In genomic region chr3:15796771-15797599, GRCh38 we compare ENCODE assay signal across 8 cellular contexts. TPM values are rescaled to one million over a fixed set of nuclear protein-coding genes. Genes with fewer than 3 reads are reported as not detected.
DNase-seq lines count a peak whose midpoint lies in the region; ATAC-seq and TF ChIP-seq lines count a peak whose summit lies in the region.

No MANE protein-coding gene starts in this region.

- peak overlapping the region; percentile 48 to 73 (median 66) for H3K4me3 Mint-ChIP-seq in CD4-positive, CD25-positive, alpha-beta regulatory T cell

- under 1% methylated on average over 5 of the region's 5 CpGs for WGBS in SK-N-SH (ENCODE audit: low lambda C conversion rate)
- 32 to 42% methylated on average over 4 to 5 of the region's 5 CpGs for WGBS in ectodermal cell, 2 experiments

- peak overlapping the region; percentile 55 to 82 (median 67) for H3K27ac Mint-ChIP-seq in CD4-positive, CD25-positive, alpha-beta regulatory T cell

- H3K9ac ChIP-seq in SK-N-SH = peak overlapping the region; percentile 99

- TF ChIP-seq CTCF in SK-N-SH (IDR thresholded peaks at IDR 0.05) = no peak
- TF ChIP-seq CTCF in tibial artery (IDR thresholded peaks at IDR 0.05) = no peak

- H3F3A ChIP-seq in SK-N-SH (replicated peaks; ENCODE audit: insufficient read depth) = peaks cover 35% of the 10 kb centered on the region

- intact Hi-C loops in tibial artery (cut with DNase I; ENCODE audit: low total_unique reads) = no loop called here

- H4K20me1 ChIP-seq in SK-N-SH (ENCODE audit: insufficient read depth) = peaks cover 9% of the 10 kb centered on the region; the same call in 1 of the 2 replicates

- H3K9me2 ChIP-seq in SK-N-SH = no peaks in the 10 kb centered on the region

- peaks cover 2% of the 10 kb centered on the region for H3K36me3 ChIP-seq in CD4-positive, CD25-positive, alpha-beta regulatory T cell (ENCODE audit: control insufficient read depth, insufficient read depth, low read length)
- H3K36me3 ChIP-seq in SK-N-SH (replicated peaks in 1 of 2; ENCODE audit: control insufficient read depth in 1 of 2, insufficient read depth in 2 of 2, low read length in 1 of 2) (peaks cover 15 to 24% of the 10 kb centered on the region in 2 experiments), ectodermal cell (ENCODE audit: control insufficient read depth, insufficient read depth, low read length) (peaks cover 4% of the 10 kb centered on the region), tibial artery (no peaks in the 10 kb centered on the region)

- no peak for DNase-seq in CD4-positive, CD25-positive, alpha-beta regulatory T cell
- DNase-seq in SK-N-SH (peak; percentile 9), medulla oblongata (ENCODE audit: extremely low spot score) (peak; percentile 74), tibial artery (no peak), DMS153 (lab: John Stamatoyannopoulos, UW) (no peak)

- peak in 1 of 2 donors; percentile 29 for ATAC-seq in CD4-positive, CD25-positive, alpha-beta regulatory T cell (ENCODE audit: low read depth in 2 of 2)
- ATAC-seq in HG02759 (IDR thresholded peaks at IDR 0.05; ENCODE audit: unreplicated experiment) (peak; percentile 31), HG02571 (IDR thresholded peaks at IDR 0.05; ENCODE audit: unreplicated experiment) (no peak)

- H3K27ac ChIP-seq in CD4-positive, CD25-positive, alpha-beta regulatory T cell (ENCODE audit: insufficient read depth, low read length, poor library complexity, severe bottlenecking) = peak overlapping the region; percentile 76
- H3K27ac ChIP-seq in SK-N-SH (ENCODE audit: low read depth in 2 of 2, low read length in 1 of 2) (peak overlapping the region; percentile 88 to 100), ectodermal cell (ENCODE audit: insufficient read depth, low read depth, low read length, poor library complexity, severe bottlenecking) (peak overlapping the region; percentile 90), tibial artery (peak overlapping the region; percentile 60)

- H3K4me1 Mint-ChIP-seq in CD4-positive, CD25-positive, alpha-beta regulatory T cell = peaks cover 56 to 77% (median 73%) of the 10 kb centered on the region in 4 donors

- H3K9me3 ChIP-seq in CD4-positive, CD25-positive, alpha-beta regulatory T cell (ENCODE audit: control insufficient read depth in 2 of 2, low read length in 2 of 2) = no peaks in the 10 kb centered on the region
- no peaks in the 10 kb centered on the region for H3K9me3 ChIP-seq in SK-N-SH
- H3K9me3 ChIP-seq in ectodermal cell (ENCODE audit: control insufficient read depth, low read length) = no peaks in the 10 kb centered on the region
- H3K9me3 ChIP-seq in tibial artery = no peaks in the 10 kb centered on the region

- peak overlapping the region; percentile 75 for H3K4me3 ChIP-seq in CD4-positive, CD25-positive, alpha-beta regulatory T cell (ENCODE audit: low read depth, low read length)
- H3K4me3 ChIP-seq in SK-N-SH (ENCODE audit: low read depth in 2 of 2, low read length in 1 of 2) = peak overlapping the region; percentile 65 to 79
- H3K4me3 ChIP-seq in ectodermal cell (ENCODE audit: insufficient read depth, low read depth, low read length) = peak overlapping the region; percentile 15
- H3K4me3 ChIP-seq in tibial artery = peak overlapping the region; percentile 46 to 47

- TF ChIP-seq RAD21 in SK-N-SH (IDR thresholded peaks at IDR 0.05; ENCODE audit: low read length) = no peak

- POLR2A ChIA-PET in SK-N-SH (lab: Yijun Ruan, JAX) = interaction anchor here (1.0 kb wide), 1 partner anchor 195 kb away, joined by 3 read pairs; the partner anchor contains the start of genes BTD and HACL1

- peaks cover 9% of the 10 kb centered on the region for H3K36me3 Mint-ChIP-seq in CD4-positive, CD25-positive, alpha-beta regulatory T cell

- H3K79me2 ChIP-seq in SK-N-SH (ENCODE audit: insufficient read depth) = peaks cover 92% of the 10 kb centered on the region

- H3K4me2 ChIP-seq in SK-N-SH = peak overlapping the region; percentile 69

- CTCF ChIA-PET in SK-N-SH (lab: Yijun Ruan, JAX) = interaction anchor here (0.9 to 2.1 kb wide), 10 partner anchors 10 to 196 kb away, joined by 3 to 8 read pairs (median 4); partner anchors contain the start of genes BTD and HACL1

- H3K27me3 ChIP-seq in CD4-positive, CD25-positive, alpha-beta regulatory T cell (ENCODE audit: control insufficient read depth, insufficient read depth, low read length) = no peaks in the 10 kb centered on the region
- H3K27me3 ChIP-seq in SK-N-SH (ENCODE audit: insufficient read depth) (no peaks in the 10 kb centered on the region), ectodermal cell (ENCODE audit: control insufficient read depth, insufficient read depth, low read length, poor library complexity, severe bottlenecking) (no peaks in the 10 kb centered on the region), tibial artery (no peaks in the 10 kb centered on the region)

- no peak for TF ChIP-seq EP300 in SK-N-SH (IDR thresholded peaks at IDR 0.05; ENCODE audit: borderline replicate concordance in 1 of 2, low read depth in 1 of 2, low read length in 1 of 2)

- H2AFZ ChIP-seq in SK-N-SH (ENCODE audit: low read depth) = no peak overlapping the region

- peaks cover 0 to 3% (median 0%) of the 10 kb centered on the region in 7 donors for H3K9me3 Mint-ChIP-seq in CD4-positive, CD25-positive, alpha-beta regulatory T cell

- H3K27me3 Mint-ChIP-seq in CD4-positive, CD25-positive, alpha-beta regulatory T cell = no peaks in the 10 kb centered on the region

- H3K4me1 ChIP-seq in CD4-positive, CD25-positive, alpha-beta regulatory T cell (ENCODE audit: control insufficient read depth, insufficient read depth, low read length, poor library complexity, severe bottlenecking) = peaks cover 69% of the 10 kb centered on the region
- H3K4me1 ChIP-seq in SK-N-SH (ENCODE audit: control insufficient read depth in 1 of 2, insufficient read depth in 2 of 2, low read depth in 1 of 2, low read length in 1 of 2) (peaks cover 15 to 24% of the 10 kb centered on the region in 2 experiments; a peak in 3 of 4 replicates), ectodermal cell (ENCODE audit: control insufficient read depth, insufficient read depth, low read length) (peaks cover 14% of the 10 kb centered on the region), tibial artery (peaks cover 0 to 53% (median 15%) of the 10 kb centered on the region in 4 donors)

TF ChIP-seq in SK-N-SH, 30 proteins besides CTCF, POLR2A, EP300 and RAD21:
- TF ChIP-seq NFIC (IDR thresholded peaks at IDR 0.05; ENCODE audit: borderline replicate concordance) (no peak), SIN3A (IDR thresholded peaks at IDR 0.05; ENCODE audit: borderline replicate concordance, low read depth, low read length) (0 out of 2 replicates have a peak, but pooled peaks have one; percentile 35), FOXJ3 (CRISPR knock-in tag; IDR thresholded peaks at IDR 0.05) (no peak), ELF1 (IDR thresholded peaks at IDR 0.05) (no peak), TAF1 (IDR thresholded peaks at IDR 0.05; ENCODE audit: borderline replicate concordance, low read depth, low read length) (0 out of 2 replicates have a peak, but pooled peaks have one; percentile 10), EZH2phosphoT487 (IDR thresholded peaks at IDR 0.05; ENCODE audit: borderline replicate concordance, low read depth) (no peak), FOSL2 (IDR thresholded peaks at IDR 0.05; ENCODE audit: borderline replicate concordance, low read depth) (peak; percentile 78; the same call in 1 of the 2 replicates), POLR2AphosphoS5 (IDR thresholded peaks at IDR 0.05; ENCODE audit: low read depth, low read length) (peak; percentile 34), JUND (IDR thresholded peaks at IDR 0.05) (peak; percentile 57; the same call in 1 of the 2 replicates), TCF12 (IDR thresholded peaks at IDR 0.05) (no peak), RCOR1 (IDR thresholded peaks at IDR 0.05; ENCODE audit: low read length) (no peak), USF1 (IDR thresholded peaks at IDR 0.05; ENCODE audit: borderline replicate concordance, low read depth) (no peak)

RNA-seq across cellular contexts. Expression of gene ANKRD28, which starts 0.8 kb away (rescaled TPM):
- total RNA-seq in CD4-positive, CD25-positive, alpha-beta regulatory T cell = 77.1 TPM
- 10 to 100 TPM in 1 of 4 donors, 1 to 10 TPM in 3; 6.9 to 10.7 (median 8.5) TPM for polyA plus RNA-seq in CD4-positive, CD25-positive, alpha-beta regulatory T cell
- polyA plus RNA-seq in SK-N-SH (2012; rRNA removed) = 74.8 and 102 TPM in 2 replicates
- 63.3 and 73.0 TPM in 2 replicates for polyA plus RNA-seq in SK-N-SH (2012; cell fraction: cytosol; rRNA removed)
- 95.3 and 194 TPM in 2 replicates for polyA plus RNA-seq in SK-N-SH (2012; cell fraction: nucleus; rRNA removed)
- 29.1 TPM for polyA plus RNA-seq in ectodermal cell (2013, experiment 1 of 4)
- 32.9 TPM for polyA plus RNA-seq in ectodermal cell (2013, experiment 2 of 4)
- 22.1 TPM for polyA plus RNA-seq in ectodermal cell (2013, experiment 3 of 4)
- polyA plus RNA-seq in ectodermal cell (2013, experiment 4 of 4) = 22.9 TPM

Comparison
In these comparisons a context has a peak if more than half of its experiments do, and no peak if none do; other contexts are left out.
1. DNase-seq: peak in SK-N-SH (single experiment) and medulla oblongata (single experiment); none in CD4-positive, CD25-positive, alpha-beta regulatory T cell (0 of 3), tibial artery (0 of 2) and DMS153 (single experiment).
2. H3K4me3 ChIP-seq: peak in every context shown above with its lines; median percentile 75 in CD4-positive, CD25-positive, alpha-beta regulatory T cell; 72 in SK-N-SH; 46 in tibial artery; 15 in ectodermal cell.
3. Peak in every context shown above with its lines, with median percentiles within 50 percentile points of each other: H3K27ac ChIP-seq.